18 cellular contexts compared by ENCODE assay signal in genomic region chr1:53600486-53600885, GRCh38.
DNase-seq lines count a peak whose midpoint lies in the region; ATAC-seq and TF ChIP-seq lines count a peak whose summit lies in the region.
"Had no signal": no experiment of that assay in that cellular context is flagged by ENCODE, and none has a peak within 500 bp of the region (broad histone marks: within the 10 kb centered on the region; RNA-seq: fewer than 3 reads in every experiment).

No MANE protein-coding gene starts in this region.

- no peak overlapping the region for H3K4me3 Mint-ChIP-seq in activated T-cell treated with anti-CD3 and anti-CD28 coated beads, Interleukin-2, amount 50 U/mL, for 24 hours
- no peak overlapping the region for H3K4me3 Mint-ChIP-seq in activated CD8-positive, alpha-beta T cell treated with anti-CD3 and anti-CD28 coated beads for 36 hours
- H3K4me3 Mint-ChIP-seq: activated naive CD8-positive, alpha-beta T cell; neural crest cell had no signal

- POLR2A ChIA-PET in activated CD8-positive, alpha-beta T cell treated with anti-CD3 and anti-CD28 coated beads for 36 hours (lab: Charles Lee) = interaction anchor here (1.1 kb wide), 1 partner anchor 16 kb away, joined by 3 read pairs; no protein-coding TSS in a partner anchor

- no peak overlapping the region for H2BK15ac ChIP-seq in neuronal stem cell (ENCODE audit: low read length)

- CTCF ChIA-PET in activated CD8-positive, alpha-beta T cell treated with anti-CD3 and anti-CD28 coated beads for 36 hours (lab: Charles Lee) = no interaction called here

- H3K27me3 Mint-ChIP-seq in activated T-cell treated with anti-CD3 and anti-CD28 coated beads, Interleukin-2, amount 50 U/mL, for 24 hours = no peaks in the 10 kb centered on the region
- H3K27me3 Mint-ChIP-seq in activated CD8-positive, alpha-beta T cell treated with anti-CD3 and anti-CD28 coated beads for 36 hours = no peaks in the 10 kb centered on the region
- H3K27me3 Mint-ChIP-seq: activated naive CD8-positive, alpha-beta T cell had no signal

- no peak overlapping the region for H4K8ac ChIP-seq in neuronal stem cell (ENCODE audit: low read depth, low read length)

- H2AFZ ChIP-seq in neuronal stem cell (ENCODE audit: low read length) = no peak overlapping the region
- H2AFZ ChIP-seq: hepatocyte had no signal

- no peaks in the 10 kb centered on the region for H3K36me3 Mint-ChIP-seq in activated T-cell treated with anti-CD3 and anti-CD28 coated beads, Interleukin-2, amount 50 U/mL, for 24 hours (ENCODE audit: low read depth)
- H3K36me3 Mint-ChIP-seq in activated CD8-positive, alpha-beta T cell treated with anti-CD3 and anti-CD28 coated beads for 36 hours (ENCODE audit: low read depth) = no peaks in the 10 kb centered on the region
- H3K36me3 Mint-ChIP-seq: activated naive CD8-positive, alpha-beta T cell had no signal

- H3K4me3 ChIP-seq in neuronal stem cell (ENCODE audit: low read length in 2 of 2) (no peak overlapping the region), breast epithelium (no peak overlapping the region)
- H3K4me3 ChIP-seq: hepatocyte had no signal

- peak; percentile 22 for DNase-seq in activated T-cell treated with anti-CD3 and anti-CD28 coated beads, Interleukin-2, amount 50 U/mL, for 24 hours
- DNase-seq in activated T-cell treated with anti-CD3 and anti-CD28 coated beads, Interleukin-2, amount 50 U/mL, for 48 hours = no peak
- peak; percentile 41 for DNase-seq in activated CD8-positive, alpha-beta T cell treated with anti-CD3 and anti-CD28 coated beads for 36 hours
- DNase-seq in neuronal stem cell (ENCODE audit: low spot score) = no peak
- DNase-seq in AG20443 (ENCODE audit: low spot score) = no peak
- DNase-seq in breast epithelium (ENCODE audit: low spot score in 2 of 2) = no peak
- DNase-seq: COR-L47, GDM1, mesenchymal stem cell, NCI-H1436, NCI-H524 treated with DMSO at 0.1 percent for 48 hours, retina, substantia nigra had no signal

- no CpG with 5 or more reads among the region's 8 CpGs for WGBS in neuronal stem cell (ENCODE audit: extremely low coverage in 2 of 2, insufficient read length in 2 of 2, insufficient replicate concordance in 1 of 2), 2 donors

- no peak overlapping the region for H3K4me2 ChIP-seq in neuronal stem cell (ENCODE audit: insufficient read depth, low read length, poor library complexity, severe bottlenecking)
- H3K4me2 ChIP-seq: hepatocyte had no signal

- no peaks in the 10 kb centered on the region for H3K9me3 Mint-ChIP-seq in activated T-cell treated with anti-CD3 and anti-CD28 coated beads, Interleukin-2, amount 50 U/mL, for 24 hours
- H3K9me3 Mint-ChIP-seq in activated CD8-positive, alpha-beta T cell treated with anti-CD3 and anti-CD28 coated beads for 36 hours = no peaks in the 10 kb centered on the region
- H3K9me3 Mint-ChIP-seq: neural crest cell had no signal

- H3K27me3 ChIP-seq in neuronal stem cell (ENCODE audit: control insufficient read depth in 3 of 3, insufficient read depth in 3 of 3, low read depth in 1 of 3, low read length in 3 of 3) = peaks cover 0 to 19% (median 0%) of the 10 kb centered on the region in 3 experiments
- H3K27me3 ChIP-seq in breast epithelium = no peaks in the 10 kb centered on the region
- H3K27me3 ChIP-seq: hepatocyte had no signal

- H2BK5ac ChIP-seq in neuronal stem cell (ENCODE audit: low read length) = no peak overlapping the region

- H3K27ac Mint-ChIP-seq in activated T-cell treated with anti-CD3 and anti-CD28 coated beads, Interleukin-2, amount 50 U/mL, for 24 hours = no peak overlapping the region
- no peak overlapping the region for H3K27ac Mint-ChIP-seq in activated CD8-positive, alpha-beta T cell treated with anti-CD3 and anti-CD28 coated beads for 36 hours
- H3K27ac Mint-ChIP-seq: activated naive CD8-positive, alpha-beta T cell had no signal

- no peak for TF ChIP-seq CTCF in activated CD8-positive, alpha-beta T cell treated with anti-CD3 and anti-CD28 coated beads for 36 hours (IDR thresholded peaks at IDR 0.05)
- no peak for TF ChIP-seq CTCF in breast epithelium (IDR thresholded peaks at IDR 0.05)

- H2BK120ac ChIP-seq in neuronal stem cell (ENCODE audit: low read depth, low read length) = no peak overlapping the region

- H3K4ac ChIP-seq in neuronal stem cell (ENCODE audit: low read length) = no peak overlapping the region

- H2BK12ac ChIP-seq in neuronal stem cell (ENCODE audit: low read length) = no peak overlapping the region

- no peak overlapping the region for H3K9ac ChIP-seq in neuronal stem cell (ENCODE audit: low read depth, low read length, poor library complexity)

- H3K23ac ChIP-seq in neuronal stem cell (ENCODE audit: low read depth, low read length, poor library complexity) = peak overlapping the region; percentile 8

- H3K4me1 Mint-ChIP-seq in activated T-cell treated with anti-CD3 and anti-CD28 coated beads, Interleukin-2, amount 50 U/mL, for 24 hours (ENCODE audit: low read depth) = peaks cover 4% of the 10 kb centered on the region
- H3K4me1 Mint-ChIP-seq in activated CD8-positive, alpha-beta T cell treated with anti-CD3 and anti-CD28 coated beads for 36 hours (ENCODE audit: low read depth) = peaks cover 9% of the 10 kb centered on the region
- H3K4me1 Mint-ChIP-seq: neural crest cell had no signal

- H3K36me3 ChIP-seq in KOPT-K1 (ENCODE audit: insufficient read depth, low read length) (no peaks in the 10 kb centered on the region), neuronal stem cell (replicated peaks in 1 of 2; ENCODE audit: control insufficient read depth in 2 of 2, insufficient read depth in 2 of 2, low read length in 2 of 2) (no peaks in the 10 kb centered on the region), breast epithelium (no peaks in the 10 kb centered on the region)

- ATAC-seq in activated CD8-positive, alpha-beta T cell treated with anti-CD3 and anti-CD28 coated beads for 36 hours = peak; percentile 77
- no peak for ATAC-seq in GM21737 (IDR thresholded peaks at IDR 0.05; ENCODE audit: unreplicated experiment)

- no peak overlapping the region for H3K18ac ChIP-seq in neuronal stem cell (ENCODE audit: low read length)

- H4K91ac ChIP-seq in neuronal stem cell (ENCODE audit: low read depth, low read length, poor library complexity) = peak overlapping the region; percentile 90

- peak overlapping the region; percentile 1 for H3K14ac ChIP-seq in neuronal stem cell (ENCODE audit: low read length)

- intact Hi-C loops in activated CD8-positive, alpha-beta T cell treated with anti-CD3 and anti-CD28 coated beads for 36 hours (cut with micrococcal nuclease) = no loop called here
- intact Hi-C loops in breast epithelium (cut with DNase I; ENCODE audit: low total_unique reads) = no loop called here

- H2AK5ac ChIP-seq in neuronal stem cell (ENCODE audit: low read depth, low read length) = no peak overlapping the region

- H3K79me1 ChIP-seq in neuronal stem cell (ENCODE audit: low read depth, low read length) = no peaks in the 10 kb centered on the region

- TF ChIP-seq POLR2A in breast epithelium (IDR thresholded peaks at IDR 0.05) = no peak

- H3K27ac ChIP-seq in KOPT-K1 (ENCODE audit: low read depth, low read length, poor library complexity, severe bottlenecking) = peak overlapping the region; percentile 27
- no peak overlapping the region for H3K27ac ChIP-seq in neuronal stem cell (replicated peaks; ENCODE audit: low read length)
- H3K27ac ChIP-seq in breast epithelium = no peak overlapping the region
- H3K27ac ChIP-seq: hepatocyte had no signal

- H3K4me1 ChIP-seq in neuronal stem cell (ENCODE audit: control insufficient read depth in 2 of 2, insufficient read depth in 1 of 2, low read depth in 1 of 2, low read length in 2 of 2) (no peaks in the 10 kb centered on the region), breast epithelium (no peaks in the 10 kb centered on the region)

- H3K9me3 ChIP-seq in KOPT-K1 (ENCODE audit: insufficient read depth, low read length, poor library complexity, severe bottlenecking) (no peaks in the 10 kb centered on the region), neuronal stem cell (replicated peaks in 1 of 2; ENCODE audit: control insufficient read depth in 2 of 2, insufficient read depth in 1 of 2, low read depth in 1 of 2, low read length in 2 of 2) (peaks cover 0 to 2% of the 10 kb centered on the region in 2 donors), breast epithelium (no peaks in the 10 kb centered on the region)

Comparison
In these comparisons a context has a peak if more than half of its experiments do, and no peak if none do; other contexts are left out.
1. DNase-seq: peak in activated T-cell treated with anti-CD3 and anti-CD28 coated beads, Interleukin-2, amount 50 U/mL, for 24 hours (single experiment) and activated CD8-positive, alpha-beta T cell treated with anti-CD3 and anti-CD28 coated beads for 36 hours (single experiment); none in activated T-cell treated with anti-CD3 and anti-CD28 coated beads, Interleukin-2, amount 50 U/mL, for 48 hours (0 of 2), neuronal stem cell (single experiment), AG20443 (single experiment) and breast epithelium (0 of 2).